ENCODE assay signal across 8 cellular contexts in the genomic region with DNA sequence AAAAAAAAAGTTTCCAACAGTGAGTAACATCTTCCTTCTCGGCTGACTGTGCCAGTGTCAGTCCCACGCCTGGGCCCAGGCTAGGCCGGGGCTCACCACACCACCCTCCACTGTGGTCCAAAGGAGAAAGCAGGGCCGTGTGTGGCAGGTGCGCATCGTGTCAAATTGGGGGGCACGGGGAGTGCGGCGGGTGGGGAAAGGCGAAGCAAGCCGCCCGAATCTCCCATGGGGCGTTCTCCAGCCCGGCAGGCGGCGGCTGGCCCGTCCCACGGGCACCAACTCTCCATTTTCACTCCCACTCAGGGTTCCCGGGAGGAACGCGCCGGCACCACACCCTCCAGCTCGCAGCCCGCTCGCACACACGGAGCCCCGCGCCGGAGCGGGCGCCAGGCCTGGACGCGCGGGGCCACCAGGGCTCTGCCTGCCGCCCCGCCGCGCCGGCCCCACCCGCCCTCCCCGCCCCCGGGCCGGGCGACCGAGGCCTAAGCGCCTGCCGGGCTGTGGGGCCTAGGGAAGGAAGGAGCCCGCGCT. TPM values are rescaled to one million over a fixed set of nuclear protein-coding genes. Genes with fewer than 3 reads are reported as not detected.
A peak's percentile ranks its signal among the peaks of the same experiment; 100 is the strongest.
DNase-seq lines count a peak whose midpoint lies in the region; ATAC-seq lines count a peak whose summit lies in the region.

No MANE protein-coding gene starts in this region.

- in situ Hi-C loops in ACHN (cut with HindIII; ENCODE audit: low pct_ligation_motif_present, low pct_unique_long_range_greater_than_20kb, low sequenced_read_pairs) = no loop called here

- H3K27me3 ChIP-seq in duodenal mucosa (ENCODE audit: control insufficient read depth in 1 of 2, insufficient read depth in 2 of 2, low read length in 2 of 2) = no peaks in the 10 kb centered on the region

- peak overlapping the region; percentile 96 for H3K27ac Mint-ChIP-seq in activated CD4-positive, alpha-beta T cell treated with anti-CD3 and anti-CD28 coated beads, Interleukin-2, amount 10 ng/mL, durations not matched to agents 24 days and 14 days

- H3K4me3 Mint-ChIP-seq in activated CD4-positive, alpha-beta T cell treated with anti-CD3 and anti-CD28 coated beads, Interleukin-2, amount 10 ng/mL, durations not matched to agents 24 days and 14 days = peak overlapping the region; percentile 89

- H3K9me3 ChIP-seq in duodenal mucosa (ENCODE audit: control insufficient read depth in 1 of 2, low read length in 2 of 2) (no peaks in the 10 kb centered on the region), mesodermal cell (ENCODE audit: control insufficient read depth, low read length) (no peaks in the 10 kb centered on the region)

- no peaks in the 10 kb centered on the region for H3K36me3 ChIP-seq in duodenal mucosa (ENCODE audit: control insufficient read depth in 1 of 2, insufficient read depth in 2 of 2, low read length in 2 of 2)
- no peaks in the 10 kb centered on the region for H3K36me3 ChIP-seq in mesodermal cell (ENCODE audit: control insufficient read depth, insufficient read depth, low read length)

- 0 to 2% methylated on average over 20 to 36 of the region's 49 CpGs for WGBS in mesodermal cell (ENCODE audit: insufficient coverage in 2 of 2), 2 experiments

- intact Hi-C loops in activated CD4-positive, alpha-beta T cell treated with anti-CD3 and anti-CD28 coated beads, Interleukin-2, amount 10 ng/mL, durations not matched to agents 24 days and 14 days (cut with micrococcal nuclease) = loop anchor here (5.0 kb wide), 13 partner anchors 101 to 1279 kb away; a partner anchor contains a TSS

- no peaks in the 10 kb centered on the region for H3K9me3 Mint-ChIP-seq in activated CD4-positive, alpha-beta T cell treated with anti-CD3 and anti-CD28 coated beads, Interleukin-2, amount 10 ng/mL, durations not matched to agents 24 days and 14 days

- H3K27me3 Mint-ChIP-seq in activated CD4-positive, alpha-beta T cell treated with anti-CD3 and anti-CD28 coated beads, Interleukin-2, amount 10 ng/mL, durations not matched to agents 24 days and 14 days = peaks cover 6% of the 10 kb centered on the region

- peaks cover 28% of the 10 kb centered on the region for H3K4me1 Mint-ChIP-seq in activated CD4-positive, alpha-beta T cell treated with anti-CD3 and anti-CD28 coated beads, Interleukin-2, amount 10 ng/mL, durations not matched to agents 24 days and 14 days

- H3K4me1 ChIP-seq in duodenal mucosa (ENCODE audit: control insufficient read depth in 1 of 2, insufficient read depth in 2 of 2, low read length in 2 of 2) = peaks cover 17 to 27% of the 10 kb centered on the region in 2 donors
- peaks cover 7% of the 10 kb centered on the region for H3K4me1 ChIP-seq in mesodermal cell (ENCODE audit: control insufficient read depth, insufficient read depth, low read length, poor library complexity, severe bottlenecking)

- ATAC-seq in GM19372 (IDR thresholded peaks at IDR 0.05; ENCODE audit: low read depth, unreplicated experiment) = peak; percentile 0

- H3K9ac ChIP-seq in duodenal mucosa (ENCODE audit: low read depth in 1 of 2, low read length in 2 of 2) = peak overlapping the region; percentile 77

- H3K27ac ChIP-seq in duodenal mucosa (ENCODE audit: low read depth, low read length) (peak overlapping the region; percentile 96), mesodermal cell (ENCODE audit: low read depth, low read length, severe bottlenecking) (peak overlapping the region; percentile 91)

- H3K36me3 Mint-ChIP-seq in activated CD4-positive, alpha-beta T cell treated with anti-CD3 and anti-CD28 coated beads, Interleukin-2, amount 10 ng/mL, durations not matched to agents 24 days and 14 days (ENCODE audit: low read depth) = peaks cover 9% of the 10 kb centered on the region

- H3K4me3 ChIP-seq in duodenal mucosa (ENCODE audit: low read depth in 1 of 2, low read length in 2 of 2) (peak overlapping the region; percentile 79), mesodermal cell (ENCODE audit: extremely low read depth, insufficient read depth, low read length, poor library complexity, severe bottlenecking) (peak overlapping the region; percentile 72)

- DNase-seq in ACHN (peak; percentile 46), HT1080 (ENCODE audit: low read depth) (peak; percentile 9), OCI-M2 (lab: John Stamatoyannopoulos, UW; ENCODE audit: unreplicated experiment) (no peak)
- peak; percentile 81 for DNase-seq in activated CD4-positive, alpha-beta T cell treated with anti-CD3 and anti-CD28 coated beads, Interleukin-2, amount 10 ng/mL, durations not matched to agents 24 days and 14 days
- peak; percentile 26 for DNase-seq in stimulated activated CD8-positive, alpha-beta memory T cell treated with anti-CD3 and anti-CD28 coated beads, Interleukin-15, amount 100 ng/mL, for 24 hours (ENCODE audit: low read depth)

RNA-seq across cellular contexts. Expression of a gene that starts 0.6 kb away (rescaled TPM):
- 9.0 and 12.1 TPM in 2 replicates for total RNA-seq in HT1080 (2014; rRNA removed; shearing (Covaris generic))
- polyA plus RNA-seq in HT1080 (2015; cell fraction: cytosol; rRNA removed) = 7.7 and 12.1 TPM in 2 replicates
- 23.4 and 25.2 TPM in 2 replicates for polyA plus RNA-seq in HT1080 (2015; cell fraction: nucleus; rRNA removed)
- total RNA-seq in activated CD4-positive, alpha-beta T cell treated with anti-CD3 and anti-CD28 coated beads, Interleukin-2, amount 10 ng/mL, durations not matched to agents 24 days and 14 days = 22.2 and 23.4 TPM in 2 replicates
- 20.1 TPM for polyA plus RNA-seq in mesodermal cell (2013, experiment 1 of 2)
- 30.3 TPM for polyA plus RNA-seq in mesodermal cell (2013, experiment 2 of 2)
